ENCODE assay signal across 1 cellular context in the genomic region with DNA sequence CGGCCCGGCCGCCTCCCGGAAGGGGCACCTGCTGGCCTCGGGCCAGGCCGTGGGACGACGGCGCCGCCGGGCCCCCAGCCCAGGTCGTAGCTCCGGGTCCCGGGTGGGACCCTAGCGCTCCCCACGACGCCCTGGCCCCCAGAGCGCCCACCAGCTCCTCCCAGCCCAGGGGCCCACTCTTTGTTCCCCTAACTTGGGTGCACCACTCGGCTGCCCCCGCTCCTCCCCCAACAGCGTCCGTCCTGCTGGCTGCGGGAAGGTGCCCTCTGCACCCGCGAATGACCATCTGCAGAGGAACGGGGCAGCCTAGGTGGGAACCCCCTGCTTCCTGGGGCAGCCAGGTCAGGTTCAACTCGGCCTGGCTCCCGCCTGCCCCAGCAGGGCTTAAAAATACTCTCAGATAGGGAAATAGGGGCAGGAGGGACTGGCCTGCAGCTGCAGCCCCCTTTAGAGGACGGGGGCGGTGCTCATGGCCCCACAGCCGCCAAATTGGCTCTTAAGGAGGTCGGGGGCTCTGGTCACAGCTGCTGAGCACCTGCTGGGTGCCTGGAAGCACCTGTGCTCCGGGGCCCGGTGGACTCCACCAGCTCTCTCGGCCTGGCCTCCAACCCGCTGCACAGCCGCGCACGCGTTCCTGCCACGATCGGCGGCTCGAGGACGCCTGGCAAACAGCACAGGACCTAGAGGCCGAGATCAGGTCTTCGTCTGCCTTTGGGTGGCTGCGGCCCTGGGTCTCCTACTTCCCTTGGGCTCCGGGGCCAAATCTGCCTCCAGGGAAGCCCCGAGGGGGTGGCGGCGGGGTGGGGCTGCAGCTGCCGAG.
TF ChIP-seq lines count a peak whose summit lies in the region.

No MANE protein-coding gene starts in this region.

TF ChIP-seq in IMR-90, 13 proteins besides CTCF, POLR2A, EP300 and RAD21:
- no peak for TF ChIP-seq NFE2L2 (IDR thresholded peaks at IDR 0.05; ENCODE audit: low read depth, low read length)
- TF ChIP-seq, protein P1, sequence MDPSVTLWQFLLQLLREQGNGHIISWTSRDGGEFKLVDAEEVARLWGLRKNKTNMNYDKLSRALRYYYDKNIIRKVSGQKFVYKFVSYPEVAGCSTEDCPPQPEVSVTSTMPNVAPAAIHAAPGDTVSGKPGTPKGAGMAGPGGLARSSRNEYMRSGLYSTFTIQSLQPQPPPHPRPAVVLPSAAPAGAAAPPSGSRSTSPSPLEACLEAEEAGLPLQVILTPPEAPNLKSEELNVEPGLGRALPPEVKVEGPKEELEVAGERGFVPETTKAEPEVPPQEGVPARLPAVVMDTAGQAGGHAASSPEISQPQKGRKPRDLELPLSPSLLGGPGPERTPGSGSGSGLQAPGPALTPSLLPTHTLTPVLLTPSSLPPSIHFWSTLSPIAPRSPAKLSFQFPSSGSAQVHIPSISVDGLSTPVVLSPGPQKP (IDR thresholded peaks at IDR 0.05; ENCODE audit: borderline replicate concordance, low read depth, low read length): no peak
- TF ChIP-seq RCOR1 (IDR thresholded peaks at IDR 0.05; ENCODE audit: insufficient replicate concordance, low read length): no peak
- TF ChIP-seq MAZ (IDR thresholded peaks at IDR 0.05; ENCODE audit: borderline replicate concordance, low read depth, low read length): no peak
- no peak for TF ChIP-seq RFX5 (IDR thresholded peaks at IDR 0.05; ENCODE audit: low read depth, low read length)
TF ChIP-seq in IMR-90: peak in this region for 0.
